In genomic region chr5:107885601-107886000, GRCh38 we compare ENCODE assay signal across 26 cellular contexts.
"Had no signal": no experiment of that assay in that cellular context is flagged by ENCODE, and none has a peak within 500 bp of the region (broad histone marks: within the 10 kb centered on the region; RNA-seq: fewer than 3 reads in every experiment).

No MANE protein-coding gene starts in this region.

- H3K27me3 ChIP-seq: brain microvascular endothelial cell, cardiac muscle cell, Peyer's patch, SJSA1 had no signal

- H3K4me1 ChIP-seq: Peyer's patch had no signal

- ATAC-seq: activated T-cell treated with anti-CD3 and anti-CD28 coated beads, Interleukin-2, amount 50 U/mL, for 72 hours; SK-N-SH treated with all-trans-retinoic acid at 6 μM for 48 hours; T-helper 17 cell had no signal

- DNase-seq: activated CD4-positive, alpha-beta memory T cell treated with anti-CD3 and anti-CD28 coated beads, Interleukin-2, amount 10 ng/mL, durations not matched to agents 7 days and 5 days; activated CD4-positive, alpha-beta T cell treated with anti-CD3 and anti-CD28 coated beads, Interleukin-2, amount 50 U/mL, for 1 hour; activated CD4-positive, CD25-positive, alpha-beta regulatory T cell; activated gamma-delta T cell treated with Interleukin-2 at 50 U/mL for 16 hours; activated naive CD4-positive, alpha-beta T cell treated with anti-CD3 and anti-CD28 coated beads, Interleukin-2, amount 10 ng/mL, durations not matched to agents 7 days and 5 days; activated naive CD8-positive, alpha-beta T cell treated with anti-CD3 and anti-CD28 coated beads for 36 hours; activated T-cell treated with anti-CD3 and anti-CD28 coated beads for 4 hours; activated T-cell treated with anti-CD3 and anti-CD28 coated beads, Interleukin-2, amount 50 U/mL, for 72 hours; brain microvascular endothelial cell; cerebellar nuclear complex; Kasumi-1; NCI-H1048; NCI-H146; NCI-H187 treated with DMSO at 0.1 percent for 48 hours; NCI-H2081 treated with DMSO at 0.1 percent for 48 hours; NCI-H446; NCI-H524; Peyer's patch; Right ventricle myocardium superior; T-helper 17 cell; T1000 had no signal

- H3K36me3 ChIP-seq: brain microvascular endothelial cell, cardiac muscle cell, Peyer's patch, SJSA1 had no signal

- H3K4me3 ChIP-seq: cardiac muscle cell, Peyer's patch, SJSA1 had no signal

- H3K27ac ChIP-seq: brain microvascular endothelial cell, cardiac muscle cell, Peyer's patch, RWPE1, SJSA1, VCaP had no signal

- H3K9me3 ChIP-seq: Peyer's patch, SJSA1 had no signal
